Comparison of ENCODE assay signal across 13 cellular contexts in the genomic region with DNA sequence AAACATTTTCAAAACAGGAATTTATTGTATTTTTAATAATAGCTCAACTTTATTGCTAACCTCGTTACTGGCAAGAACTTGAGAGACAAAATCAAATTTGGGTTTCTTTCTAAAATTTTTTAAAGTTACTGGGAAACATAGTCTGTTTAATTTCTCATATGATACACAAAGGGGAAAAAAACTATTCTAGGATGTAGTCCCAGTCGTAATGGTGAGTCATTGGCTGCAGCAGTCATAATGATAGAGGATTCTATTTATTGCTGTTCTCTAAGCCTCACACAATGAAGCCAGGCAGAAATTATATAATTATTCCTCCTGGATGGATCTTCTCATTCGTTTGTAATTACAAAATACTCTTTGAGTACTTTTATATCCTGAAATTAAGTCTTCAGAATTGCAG.
DNase-seq lines count a peak whose midpoint lies in the region; ATAC-seq and TF ChIP-seq lines count a peak whose summit lies in the region.
"Had no signal": no experiment of that assay in that cellular context is flagged by ENCODE, and none has a peak within 500 bp of the region (broad histone marks: within the 10 kb centered on the region; RNA-seq: fewer than 3 reads in every experiment).

No MANE protein-coding gene starts in this region.

- peak; percentile 52 for DNase-seq in G401 (ENCODE audit: low spot score)
- peak; percentile 15 for DNase-seq in RPMI7951 (ENCODE audit: low read depth)
- peak; percentile 81 for DNase-seq in fibroblast of peridontal ligament (ENCODE audit: extremely low read depth)
- DNase-seq in retinal pigment epithelial cell (ENCODE audit: low read depth) = peak; percentile 65
- no peak for DNase-seq in activated CD8-positive, alpha-beta memory T cell treated with anti-CD3 and anti-CD28 coated beads, Interleukin-2, amount 50 U/mL, for 4 hours
- DNase-seq in activated naive CD4-positive, alpha-beta T cell treated with anti-CD3 and anti-CD28 coated beads, Interleukin-2, amount 10 ng/mL, durations not matched to agents 7 days and 5 days = no peak
- DNase-seq: activated CD4-positive, alpha-beta T cell treated with anti-CD3 and anti-CD28 coated beads for 1 hour; effector CD4-positive, alpha-beta T cell; NCI-H69; stimulated activated CD4-positive, alpha-beta T cell treated with anti-CD3 and anti-CD28 coated beads, Interleukin-2, amount 100 ng/mL, for 24 hours had no signal

- peaks cover 6% of the 10 kb centered on the region for H3K36me3 Mint-ChIP-seq in stimulated activated memory B cell treated with anti-CD40 and anti-IgM and Interleukin-4, amounts not matched to agents 10 μg/mL and 1 μg/mL and 100 μg/mL, for 72 hours
- H3K36me3 Mint-ChIP-seq in activated naive CD4-positive, alpha-beta T cell treated with anti-CD3 and anti-CD28 coated beads, Interleukin-2, amount 10 ng/mL, durations not matched to agents 7 days and 5 days = peaks cover 10% of the 10 kb centered on the region

- no peak for ATAC-seq in stimulated activated memory B cell treated with anti-CD40 and anti-IgM and Interleukin-4, amounts not matched to agents 10 μg/mL and 1 μg/mL and 100 μg/mL, for 72 hours
- ATAC-seq in GM21515 (IDR thresholded peaks at IDR 0.05; ENCODE audit: unreplicated experiment) = no peak

- peaks cover 7% of the 10 kb centered on the region for H3K4me1 Mint-ChIP-seq in stimulated activated memory B cell treated with anti-CD40 and anti-IgM and Interleukin-4, amounts not matched to agents 10 μg/mL and 1 μg/mL and 100 μg/mL, for 72 hours
- peaks cover 14% of the 10 kb centered on the region for H3K4me1 Mint-ChIP-seq in activated naive CD4-positive, alpha-beta T cell treated with anti-CD3 and anti-CD28 coated beads, Interleukin-2, amount 10 ng/mL, durations not matched to agents 7 days and 5 days
- H3K4me1 Mint-ChIP-seq: neural crest cell had no signal

- no peak overlapping the region for H3K27ac Mint-ChIP-seq in stimulated activated memory B cell treated with anti-CD40 and anti-IgM and Interleukin-4, amounts not matched to agents 10 μg/mL and 1 μg/mL and 100 μg/mL, for 72 hours
- H3K27ac Mint-ChIP-seq in activated naive CD4-positive, alpha-beta T cell treated with anti-CD3 and anti-CD28 coated beads, Interleukin-2, amount 10 ng/mL, durations not matched to agents 7 days and 5 days = no peak overlapping the region

- in situ Hi-C loops in G401 (cut with HindIII; ENCODE audit: low sequenced_read_pairs) = no loop called here

- H3K4me3 ChIP-seq in retinal pigment epithelial cell (ENCODE audit: low read length) = no peak overlapping the region

- peaks cover 44% of the 10 kb centered on the region for H3K27me3 Mint-ChIP-seq in stimulated activated memory B cell treated with anti-CD40 and anti-IgM and Interleukin-4, amounts not matched to agents 10 μg/mL and 1 μg/mL and 100 μg/mL, for 72 hours
- peaks cover 8% of the 10 kb centered on the region for H3K27me3 Mint-ChIP-seq in activated naive CD4-positive, alpha-beta T cell treated with anti-CD3 and anti-CD28 coated beads, Interleukin-2, amount 10 ng/mL, durations not matched to agents 7 days and 5 days

- TF ChIP-seq CTCF in retinal pigment epithelial cell (conservative IDR thresholded peaks at IDR 0.05; ENCODE audit: low read depth, low read length) = no peak

- CTCF ChIA-PET in activated naive CD4-positive, alpha-beta T cell treated with anti-CD3 and anti-CD28 coated beads, Interleukin-2, amount 10 ng/mL, durations not matched to agents 7 days and 5 days (lab: Charles Lee) = no interaction called here

- peaks cover 9% of the 10 kb centered on the region for H3K9me3 Mint-ChIP-seq in stimulated activated memory B cell treated with anti-CD40 and anti-IgM and Interleukin-4, amounts not matched to agents 10 μg/mL and 1 μg/mL and 100 μg/mL, for 72 hours
- peaks cover 7% of the 10 kb centered on the region for H3K9me3 Mint-ChIP-seq in activated naive CD4-positive, alpha-beta T cell treated with anti-CD3 and anti-CD28 coated beads, Interleukin-2, amount 10 ng/mL, durations not matched to agents 7 days and 5 days

- H3K4me3 Mint-ChIP-seq in stimulated activated memory B cell treated with anti-CD40 and anti-IgM and Interleukin-4, amounts not matched to agents 10 μg/mL and 1 μg/mL and 100 μg/mL, for 72 hours = no peak overlapping the region
- no peak overlapping the region for H3K4me3 Mint-ChIP-seq in activated naive CD4-positive, alpha-beta T cell treated with anti-CD3 and anti-CD28 coated beads, Interleukin-2, amount 10 ng/mL, durations not matched to agents 7 days and 5 days
- H3K4me3 Mint-ChIP-seq: neural crest cell had no signal

Comparison
In these comparisons a context has a peak if more than half of its experiments do, and no peak if none do; other contexts are left out.
1. DNase-seq: peak in G401 (single experiment), RPMI7951 (single experiment), fibroblast of peridontal ligament (single experiment) and retinal pigment epithelial cell (single experiment); none in activated CD8-positive, alpha-beta memory T cell treated with anti-CD3 and anti-CD28 coated beads, Interleukin-2, amount 50 U/mL, for 4 hours (single experiment) and activated naive CD4-positive, alpha-beta T cell treated with anti-CD3 and anti-CD28 coated beads, Interleukin-2, amount 10 ng/mL, durations not matched to agents 7 days and 5 days (single experiment).